In the genomic region with DNA sequence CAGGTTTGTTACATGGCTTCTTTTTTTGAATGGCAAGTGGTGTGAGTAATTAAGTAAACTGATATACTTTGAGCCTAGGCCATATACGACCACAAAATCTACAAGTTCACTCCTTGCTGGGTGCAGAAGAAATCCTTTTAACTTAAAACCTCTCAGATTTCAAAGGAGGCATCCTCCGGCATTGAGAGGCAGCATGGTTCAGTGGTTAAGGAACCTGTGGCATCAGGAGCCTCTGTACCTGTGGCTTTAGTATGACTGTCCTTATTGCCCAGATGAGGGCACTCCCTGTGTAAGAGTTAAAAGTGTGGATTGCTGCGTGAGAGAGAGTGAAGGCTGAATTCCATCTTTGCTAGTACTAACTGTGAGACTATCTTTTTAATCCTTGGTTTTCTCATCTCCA, we compare ENCODE assay signal across 18 cellular contexts. TPM values are rescaled to one million over a fixed set of nuclear protein-coding genes. Genes with fewer than 3 reads are reported as not detected.
DNase-seq lines count a peak whose midpoint lies in the region; ATAC-seq and TF ChIP-seq lines count a peak whose summit lies in the region.
"Had no signal": no experiment of that assay in that cellular context is flagged by ENCODE, and none has a peak within 500 bp of the region (broad histone marks: within the 10 kb centered on the region; RNA-seq: fewer than 3 reads in every experiment).

No MANE protein-coding gene starts in this region.

- H3K4me3 Mint-ChIP-seq in CD4-positive, alpha-beta memory T cell: peak overlapping the region in 6 of 8 donors; percentile 10 to 96 (median 46)
- H3K4me3 Mint-ChIP-seq in naive thymus-derived CD4-positive, alpha-beta T cell: peak overlapping the region in 9 of 10 donors; percentile 4 to 100 (median 57)

- H3K36me3 Mint-ChIP-seq in CD4-positive, alpha-beta memory T cell: peaks cover 61 to 78% of the 10 kb centered on the region in 2 donors
- H3K36me3 Mint-ChIP-seq in naive thymus-derived CD4-positive, alpha-beta T cell: peaks cover 8 to 70% (median 54%) of the 10 kb centered on the region in 5 donors

- H3K9ac ChIP-seq in BLaER1: no peak overlapping the region; the same call in 1 of the 2 replicates
- H3K9ac ChIP-seq: parathyroid adenoma had no signal

- H3K9me3 ChIP-seq in BLaER1: no peaks in the 10 kb centered on the region
- no peaks in the 10 kb centered on the region for H3K9me3 ChIP-seq in CD4-positive, alpha-beta memory T cell (ENCODE audit: control insufficient read depth in 1 of 2, low read length in 2 of 2)
- no peaks in the 10 kb centered on the region for H3K9me3 ChIP-seq in naive thymus-derived CD4-positive, alpha-beta T cell (ENCODE audit: control insufficient read depth in 2 of 3, low read length in 3 of 3)
- H3K9me3 ChIP-seq in stomach: no peaks in the 10 kb centered on the region
- H3K9me3 ChIP-seq: sigmoid colon, vagina had no signal

- H3K4me2 ChIP-seq in BLaER1: peak overlapping the region; percentile 25; the same call in 1 of the 2 replicates

- no peak overlapping the region for H3K27ac ChIP-seq in BLaER1
- no peak overlapping the region for H3K27ac ChIP-seq in CD4-positive, alpha-beta memory T cell (ENCODE audit: low read depth, low read length)
- H3K27ac ChIP-seq in naive thymus-derived CD4-positive, alpha-beta T cell (ENCODE audit: low read depth, low read length): peak overlapping the region; percentile 28
- H3K27ac ChIP-seq in stomach: no peak overlapping the region
- H3K27ac ChIP-seq: parathyroid adenoma, sigmoid colon, vagina had no signal

- WGBS in stomach, 5 donors: 24 to 37% (median 33%) methylated on average over 3 of the region's 3 CpGs

- no peak for TF ChIP-seq EP300 in stomach (IDR thresholded peaks at IDR 0.05)

- no peak overlapping the region for H3K4me3 ChIP-seq in BLaER1
- no peak overlapping the region for H3K4me3 ChIP-seq in CD4-positive, alpha-beta memory T cell (ENCODE audit: low read length in 2 of 2)
- no peak overlapping the region for H3K4me3 ChIP-seq in naive thymus-derived CD4-positive, alpha-beta T cell (ENCODE audit: low read length)
- H3K4me3 ChIP-seq in stomach: no peak overlapping the region
- H3K4me3 ChIP-seq: sigmoid colon, vagina had no signal

- H3K27me3 ChIP-seq in BLaER1 (no peaks in the 10 kb centered on the region), stomach (no peaks in the 10 kb centered on the region)
- no peaks in the 10 kb centered on the region for H3K27me3 ChIP-seq in CD4-positive, alpha-beta memory T cell (ENCODE audit: insufficient read depth, low read length)
- H3K27me3 ChIP-seq in naive thymus-derived CD4-positive, alpha-beta T cell (ENCODE audit: control insufficient read depth in 2 of 2, insufficient read depth in 2 of 2, low read length in 2 of 2): no peaks in the 10 kb centered on the region
- H3K27me3 ChIP-seq: sigmoid colon, vagina had no signal

- H3K4me1 ChIP-seq in BLaER1 (peaks cover 59% of the 10 kb centered on the region), stomach (peaks cover 7 to 31% (median 23%) of the 10 kb centered on the region in 4 donors)
- peaks cover 61% of the 10 kb centered on the region for H3K4me1 ChIP-seq in CD4-positive, alpha-beta memory T cell (ENCODE audit: insufficient read depth, low read length)
- H3K4me1 ChIP-seq in naive thymus-derived CD4-positive, alpha-beta T cell (ENCODE audit: control insufficient read depth in 2 of 2, insufficient read depth in 2 of 2, low read length in 2 of 2): peaks cover 41 to 54% of the 10 kb centered on the region in 2 donors
- H3K4me1 ChIP-seq: parathyroid adenoma had no signal

- H3K27ac Mint-ChIP-seq in CD4-positive, alpha-beta memory T cell: peak overlapping the region in 6 of 7 donors; percentile 76 to 96 (median 92)
- peak overlapping the region in 8 of 9 donors; percentile 65 to 100 (median 94) for H3K27ac Mint-ChIP-seq in naive thymus-derived CD4-positive, alpha-beta T cell
- H3K27ac Mint-ChIP-seq: activated CD4-positive, alpha-beta memory T cell treated with anti-CD3 and anti-CD28 coated beads, Interleukin-2, amount 10 ng/mL, durations not matched to agents 7 days and 5 days had no signal

- H3K27me3 Mint-ChIP-seq in CD4-positive, alpha-beta memory T cell: no peaks in the 10 kb centered on the region
- H3K27me3 Mint-ChIP-seq in naive thymus-derived CD4-positive, alpha-beta T cell: no peaks in the 10 kb centered on the region
- H3K27me3 Mint-ChIP-seq: activated CD4-positive, alpha-beta memory T cell treated with anti-CD3 and anti-CD28 coated beads, Interleukin-2, amount 10 ng/mL, durations not matched to agents 7 days and 5 days had no signal

- no peak for ATAC-seq in naive thymus-derived CD4-positive, alpha-beta T cell
- no peak for ATAC-seq in HG03457 (IDR thresholded peaks at IDR 0.05; ENCODE audit: unreplicated experiment)

- intact Hi-C loops in CD4-positive, alpha-beta memory T cell (cut with micrococcal nuclease): loop anchor here (10.0 kb wide), 1 partner anchor 1434 kb away; the partner anchor contains the start of gene RNASEK
- intact Hi-C loops in naive thymus-derived CD4-positive, alpha-beta T cell (cut with micrococcal nuclease): loop anchor here in 1 of 2 donors (5.0 to 10.0 kb wide), 3 partner anchors 79 to 1431 kb away; partner anchors contain the start of genes RNASEK and ZNF594
- intact Hi-C loops in stomach (cut with DNase I; ENCODE audit: low total_unique reads): no loop called here

- TF ChIP-seq CTCF in stomach (IDR thresholded peaks at IDR 0.05): no peak

- peaks cover 15% of the 10 kb centered on the region; the same call in 1 of the 2 replicates for H4K20me1 ChIP-seq in BLaER1

- no peak for TF ChIP-seq POLR2A in stomach (IDR thresholded peaks at IDR 0.05)

- peaks cover 48 to 97% (median 75%) of the 10 kb centered on the region in 4 donors for H3K4me1 Mint-ChIP-seq in CD4-positive, alpha-beta memory T cell
- H3K4me1 Mint-ChIP-seq in naive thymus-derived CD4-positive, alpha-beta T cell: peaks cover 53 to 95% (median 81%) of the 10 kb centered on the region in 7 donors

- H3K9me3 Mint-ChIP-seq in CD4-positive, alpha-beta memory T cell: peaks cover 0 to 2% (median 0%) of the 10 kb centered on the region in 8 donors
- peaks cover 0 to 10% (median 0%) of the 10 kb centered on the region in 11 donors for H3K9me3 Mint-ChIP-seq in naive thymus-derived CD4-positive, alpha-beta T cell

- H3K36me3 ChIP-seq in BLaER1 (peaks cover 27% of the 10 kb centered on the region), stomach (peaks cover 0 to 20% (median 7%) of the 10 kb centered on the region in 4 donors)
- peaks cover 28% of the 10 kb centered on the region for H3K36me3 ChIP-seq in CD4-positive, alpha-beta memory T cell (ENCODE audit: insufficient read depth, low read length)
- peaks cover 0 to 36% (median 13%) of the 10 kb centered on the region in 3 experiments for H3K36me3 ChIP-seq in naive thymus-derived CD4-positive, alpha-beta T cell (ENCODE audit: control insufficient read depth in 2 of 3, insufficient read depth in 3 of 3, low read length in 3 of 3)

- CTCF ChIA-PET in CD4-positive, alpha-beta memory T cell (lab: Charles Lee; ENCODE audit: partially characterized antibody): no interaction called here
- CTCF ChIA-PET in naive thymus-derived CD4-positive, alpha-beta T cell (lab: Charles Lee): no interaction called here

- no peak for DNase-seq in CD4-positive, alpha-beta memory T cell
- DNase-seq in SW480 (ENCODE audit: low spot score) (peak; percentile 67), DMS114 treated with DMSO at 0.1 percent for 48 hours (lab: John Stamatoyannopoulos, UW; ENCODE audit: unreplicated experiment) (no peak), stomach (no peak)
- no peak for DNase-seq in naive thymus-derived CD4-positive, alpha-beta T cell
- DNase-seq: activated CD4-positive, alpha-beta memory T cell treated with anti-CD3 and anti-CD28 coated beads, Interleukin-2, amount 10 ng/mL, durations not matched to agents 7 days and 5 days; activated T-cell treated with anti-CD3 and anti-CD28 coated beads, Interleukin-2, amount 50 U/mL, for 1 hour; cerebellar nuclear complex; DMS153; effector CD8-positive, alpha-beta T cell; head of caudate nucleus; NCI-H1436 treated with DMSO at 0.1 percent for 48 hours; RPMI8226; sigmoid colon had no signal

- POLR2A ChIA-PET in CD4-positive, alpha-beta memory T cell (lab: Charles Lee; ENCODE audit: partially characterized antibody): no interaction called here
- POLR2A ChIA-PET in naive thymus-derived CD4-positive, alpha-beta T cell (lab: Charles Lee): no interaction called here

RNA-seq across cellular contexts. Expression of gene NLRP1, which starts 3.3 kb away (rescaled TPM):
- 100 to 1,000 TPM; 280 to 292 TPM for total RNA-seq in CD4-positive, alpha-beta memory T cell
- polyA plus RNA-seq in CD4-positive, alpha-beta memory T cell: 10 to 100 TPM in 1 of 2 donors, 1 to 10 TPM in 1; 9.7 to 41.0 TPM
- total RNA-seq in naive thymus-derived CD4-positive, alpha-beta T cell: 100 to 1,000 TPM in 4 of 5 experiments, 10 to 100 TPM in 1; 86.6 to 360 (median 259) TPM
- 10 to 100 TPM; 27.7 to 60.7 TPM for polyA plus RNA-seq in naive thymus-derived CD4-positive, alpha-beta T cell
- 10 to 100 TPM; 17.8 to 83.7 (median 38.4) TPM for total RNA-seq in stomach
- 10 to 100 TPM in 2 of 3 donors, 1 to 10 TPM in 1; 9.0 to 14.2 (median 11.1) TPM for polyA plus RNA-seq in stomach
